Comparison of ENCODE assay signal across 21 cellular contexts in genomic region chr19:1833540-1833939, GRCh38. TPM values are rescaled to one million over a fixed set of nuclear protein-coding genes. Genes with fewer than 3 reads are reported as not detected.
DNase-seq lines count a peak whose midpoint lies in the region; ATAC-seq and TF ChIP-seq lines count a peak whose summit lies in the region.
"Had no signal": no experiment of that assay in that cellular context is flagged by ENCODE, and none has a peak within 500 bp of the region (broad histone marks: within the 10 kb centered on the region; RNA-seq: fewer than 3 reads in every experiment).

No MANE protein-coding gene starts in this region.

- H3K36me3 ChIP-seq in NT2/D1 (ENCODE audit: insufficient read depth, insufficient read length, low read length) (peaks cover 61% of the 10 kb centered on the region), spleen (peaks cover 0 to 80% (median 13%) of the 10 kb centered on the region in 6 donors)

- DNase-seq in NT2/D1 (ENCODE audit: low read depth, low spot score) = no peak
- DNase-seq in dorsolateral prefrontal cortex = peak in 2 of 10 donors; percentile 41 to 59
- no peak for DNase-seq in memory B cell (ENCODE audit: low spot score in 2 of 2)
- DNase-seq in spleen = peak; percentile 88
- no peak for DNase-seq in HuH-7 (ENCODE audit: low spot score)
- DNase-seq in HEK293T (ENCODE audit: extremely low spot score) = no peak
- DNase-seq: activated CD8-positive, alpha-beta T cell treated with anti-CD3 and anti-CD28 coated beads, Interleukin-2, amount 10 ng/mL, durations not matched to agents 7 days and 5 days; activated naive CD4-positive, alpha-beta T cell treated with Interleukin-2 at 50 U/mL for 16 hours; activated T-cell treated with anti-CD3 and anti-CD28 coated beads, Interleukin-2, amount 50 U/mL, for 1 hour; aorta; DMS79; MV-4-11; NCI-H187; NCI-H2227 treated with DMSO at 0.1 percent for 48 hours; sigmoid colon; stimulated activated CD4-positive, alpha-beta T cell treated with anti-CD3 and anti-CD28 coated beads, Interleukin-1b, Interleukin-23, amount 100 ng/mL, for 48 hours had no signal

- POLR2A ChIA-PET in HEK293T (lab: Yijun Ruan, JAX) = no interaction called here

- TF ChIP-seq CTCF in dorsolateral prefrontal cortex (IDR thresholded peaks at IDR 0.05 in 54 of 56, conservative IDR thresholded peaks at IDR 0.05 in 2 of 56; ENCODE audit: low read depth in 1 of 56, partially characterized antibody in 56 of 56) (peak in 2 of 56 donors; percentile 19 to 27), spleen (IDR thresholded peaks at IDR 0.05 in 8 of 11, conservative IDR thresholded peaks at IDR 0.05 in 3 of 11) (no peak)

- WGBS in spleen, 5 donors = 55 to 78% (median 66%) methylated on average over 3 to 15 of the region's 15 CpGs

- H3K9me3 ChIP-seq in NT2/D1 (ENCODE audit: insufficient read depth, low read length) (no peaks in the 10 kb centered on the region), spleen (no peaks in the 10 kb centered on the region)
- H3K9me3 ChIP-seq: sigmoid colon had no signal

- peaks cover 4% of the 10 kb centered on the region for H3K36me3 Mint-ChIP-seq in memory B cell
- H3K36me3 Mint-ChIP-seq: type B pancreatic cell had no signal

- H3K27me3 ChIP-seq in NT2/D1 (ENCODE audit: insufficient read depth, insufficient read length) (no peaks in the 10 kb centered on the region), dorsolateral prefrontal cortex (no peaks in the 10 kb centered on the region), spleen (replicated peaks in 1 of 7) (no peaks in the 10 kb centered on the region)
- H3K27me3 ChIP-seq: sigmoid colon had no signal

- no peak for ATAC-seq in memory B cell (ENCODE audit: low read depth)
- ATAC-seq in GM18517 (IDR thresholded peaks at IDR 0.05; ENCODE audit: unreplicated experiment) = no peak
- ATAC-seq: activated CD8-positive, alpha-beta T cell treated with anti-CD3 and anti-CD28 coated beads, Interleukin-2, amount 10 ng/mL, durations not matched to agents 7 days and 5 days; Panc1 had no signal

- H3K4me3 ChIP-seq in NT2/D1 (ENCODE audit: insufficient read length, low read depth) (no peak overlapping the region), dorsolateral prefrontal cortex (peak overlapping the region in 2 of 59 donors; percentile 7 to 45), spleen (peak overlapping the region in 1 of 8 donors; percentile 28)
- H3K4me3 ChIP-seq: sigmoid colon, SK-N-MC had no signal

- no peak overlapping the region for H3K4me3 Mint-ChIP-seq in memory B cell
- H3K4me3 Mint-ChIP-seq: activated CD8-positive, alpha-beta T cell treated with anti-CD3 and anti-CD28 coated beads, Interleukin-2, amount 10 ng/mL, durations not matched to agents 7 days and 5 days; stimulated activated naive CD8-positive, alpha-beta T cell treated with anti-CD3 and anti-CD28 coated beads, Interleukin-15, Interleukin-2, amounts not matched to agents 100 ng/mL and 50 ng/mL, for 24 hours; type B pancreatic cell had no signal

- H3K27me3 Mint-ChIP-seq in memory B cell = no peaks in the 10 kb centered on the region
- H3K27me3 Mint-ChIP-seq: stimulated activated naive CD8-positive, alpha-beta T cell treated with anti-CD3 and anti-CD28 coated beads, Interleukin-15, Interleukin-2, amounts not matched to agents 100 ng/mL and 50 ng/mL, for 24 hours; type B pancreatic cell had no signal

- peak overlapping the region; percentile 36 for H3K9ac ChIP-seq in NT2/D1 (ENCODE audit: insufficient read length, low read depth)

- H3K27ac Mint-ChIP-seq in memory B cell = peak overlapping the region; percentile 31
- H3K27ac Mint-ChIP-seq: activated CD8-positive, alpha-beta T cell treated with anti-CD3 and anti-CD28 coated beads, Interleukin-2, amount 10 ng/mL, durations not matched to agents 7 days and 5 days; stimulated activated naive CD8-positive, alpha-beta T cell treated with anti-CD3 and anti-CD28 coated beads, Interleukin-15, Interleukin-2, amounts not matched to agents 100 ng/mL and 50 ng/mL, for 24 hours; type B pancreatic cell had no signal

- TF ChIP-seq POLR2A in spleen (IDR thresholded peaks at IDR 0.05) = no peak

- intact Hi-C loops in dorsolateral prefrontal cortex (cut with DNase I) (no loop called here), spleen (cut with DNase I; ENCODE audit: low total_unique reads) (no loop called here)

- CTCF ChIA-PET in HEK293T (lab: Yijun Ruan, JAX) = no interaction called here

- H3K4me1 ChIP-seq in NT2/D1 (ENCODE audit: insufficient read depth, insufficient read length) = peaks cover 34% of the 10 kb centered on the region
- H3K4me1 ChIP-seq in spleen = peaks cover 25 to 97% (median 67%) of the 10 kb centered on the region in 6 donors

- peaks cover 7% of the 10 kb centered on the region for H3K4me1 Mint-ChIP-seq in memory B cell

- H3K9me3 Mint-ChIP-seq in memory B cell = no peaks in the 10 kb centered on the region
- H3K9me3 Mint-ChIP-seq: stimulated activated naive CD8-positive, alpha-beta T cell treated with anti-CD3 and anti-CD28 coated beads, Interleukin-15, Interleukin-2, amounts not matched to agents 100 ng/mL and 50 ng/mL, for 24 hours; type B pancreatic cell had no signal

- H3K27ac ChIP-seq in dorsolateral prefrontal cortex (peak overlapping the region in 39 of 59 donors; percentile 2 to 77 (median 53)), spleen (peak overlapping the region; percentile 55 to 100 (median 79))
- H3K27ac ChIP-seq: sigmoid colon, SK-N-MC had no signal

TF ChIP-seq in HEK293T, 16 proteins besides CTCF, POLR2A, EP300 and RAD21:
- TF ChIP-seq ELF4 (IDR thresholded peaks at IDR 0.05) = no peak
- no peak for TF ChIP-seq HDGF (IDR thresholded peaks at IDR 0.05; ENCODE audit: borderline replicate concordance)
- no peak for TF ChIP-seq FOXK2 (IDR thresholded peaks at IDR 0.05)
- no peak for TF ChIP-seq FOXA1 (IDR thresholded peaks at IDR 0.05)
- TF ChIP-seq SP1 (IDR thresholded peaks at IDR 0.05) = no peak
- no peak for TF ChIP-seq NFRKB (IDR thresholded peaks at IDR 0.05)
- TF ChIP-seq TARDBP (IDR thresholded peaks at IDR 0.05) = no peak

RNA-seq across cellular contexts. Expression of gene REXO1, which starts 14.7 kb away (rescaled TPM):
- total RNA-seq in dorsolateral prefrontal cortex = 10 to 100 TPM; 33.1 to 84.1 (median 54.4) TPM
- 10 to 100 TPM; 35.7 to 88.1 (median 59.2) TPM for total RNA-seq in spleen
- 10 to 100 TPM; 13.4 to 52.3 (median 27.4) TPM for polyA plus RNA-seq in spleen

RNA-seq across cellular contexts. Expression of gene ATP8B3, which starts 21.5 kb away (rescaled TPM):
- total RNA-seq in dorsolateral prefrontal cortex (1 to 10 TPM in 31 of 120 experiments, under 1 TPM in 87, not detected in 2; 0.11 to 2.1 (median 0.64) TPM), spleen (10 to 100 TPM in 1 of 7 donors, 1 to 10 TPM in 6; 5.4 to 10.1 (median 7.3) TPM)
- polyA plus RNA-seq in spleen = 1 to 10 TPM; 1.9 to 3.9 (median 2.3) TPM

RNA-seq across cellular contexts. Expression of gene KLF16, which starts 29.8 kb away (rescaled TPM):
- 10 to 100 TPM; 18.4 to 58.7 (median 34.5) TPM for total RNA-seq in dorsolateral prefrontal cortex
- total RNA-seq in spleen = 10 to 100 TPM; 12.9 to 39.0 (median 29.5) TPM
- polyA plus RNA-seq in spleen = 10 to 100 TPM in 1 of 3 donors, 1 to 10 TPM in 2; 7.1 to 19.5 (median 8.1) TPM

RNA-seq across cellular contexts. Expression of gene ABHD17A, which starts 51.8 kb away (rescaled TPM):
- 100 to 1,000 TPM in 118 of 120 experiments, 10 to 100 TPM in 2; 93.9 to 197 (median 126) TPM for total RNA-seq in dorsolateral prefrontal cortex
- 100 to 1,000 TPM in 2 of 7 donors, 10 to 100 TPM in 5; 73.4 to 104 (median 83.0) TPM for total RNA-seq in spleen
- 100 to 1,000 TPM in 1 of 3 donors, 10 to 100 TPM in 2; 80.4 to 107 (median 88.1) TPM for polyA plus RNA-seq in spleen
